ENCODE assay signal across 13 cellular contexts in the genomic region with DNA sequence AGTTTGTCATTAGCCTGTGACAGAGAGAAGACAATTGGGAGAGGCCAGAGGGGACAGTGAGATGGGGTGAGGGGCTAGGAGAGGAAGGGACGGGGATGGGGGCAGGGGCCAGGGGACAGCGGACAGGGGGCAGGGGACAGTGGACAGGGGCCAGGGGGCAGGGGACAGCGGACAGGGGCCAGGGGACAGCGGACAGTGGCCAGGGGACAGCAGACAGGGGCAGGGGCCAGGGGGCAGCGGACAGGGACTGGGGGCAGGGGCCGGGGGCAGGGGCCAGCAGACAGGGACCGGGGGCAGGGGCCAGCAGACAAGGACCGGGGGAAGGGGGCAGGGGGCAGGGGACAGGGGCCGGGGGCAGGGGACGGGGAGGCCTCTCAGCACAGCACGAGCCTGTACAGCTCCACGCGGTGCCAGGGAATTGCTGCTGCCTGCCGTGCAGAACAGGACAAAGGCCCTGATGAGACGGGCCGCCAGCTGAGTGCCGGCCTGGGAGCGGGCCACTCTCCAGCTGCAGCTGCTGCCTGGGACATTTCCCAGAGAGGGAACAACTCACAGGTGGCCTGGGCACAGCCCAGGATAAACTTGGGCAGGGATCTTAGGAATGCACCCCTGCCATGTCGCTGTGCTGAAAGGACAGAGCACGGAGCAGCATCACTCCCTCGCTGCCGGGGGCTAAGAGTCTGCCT. TPM values are rescaled to one million over a fixed set of nuclear protein-coding genes. Genes with fewer than 3 reads are reported as not detected.
DNase-seq lines count a peak whose midpoint lies in the region; ATAC-seq and TF ChIP-seq lines count a peak whose summit lies in the region.
"Had no signal": no experiment of that assay in that cellular context is flagged by ENCODE, and none has a peak within 500 bp of the region (broad histone marks: within the 10 kb centered on the region; RNA-seq: fewer than 3 reads in every experiment).

No MANE protein-coding gene starts in this region.

- no peak for ATAC-seq in GM18861 (IDR thresholded peaks at IDR 0.05; ENCODE audit: unreplicated experiment)
- ATAC-seq: GM12878, lower lobe of right lung had no signal

- no peak overlapping the region for H3K4me3 ChIP-seq in prostate gland
- H3K4me3 ChIP-seq: colonic mucosa, GM12878, lower lobe of right lung had no signal

- no peak overlapping the region for H2BK12ac ChIP-seq in H9 (ENCODE audit: insufficient read length, low read depth, low read length)

- H3K14ac ChIP-seq in H9 (ENCODE audit: insufficient read depth, low read length), result peak overlapping the region; percentile 31; the same call in 1 of the 2 replicates

- no peak overlapping the region for H3K18ac ChIP-seq in H9 (ENCODE audit: insufficient read length, low read depth, low read length)

- no peak overlapping the region for H3T11ph ChIP-seq in H9 (ENCODE audit: low read length)

- no peak overlapping the region for H3K23ac ChIP-seq in H9 (ENCODE audit: insufficient read length, low read depth, low read length)

- H3K79me2 ChIP-seq in H9 (ENCODE audit: insufficient read depth, low read length), result no peaks in the 10 kb centered on the region

- no peaks in the 10 kb centered on the region for H3K9me3 ChIP-seq in H9 (ENCODE audit: control insufficient read depth, low read depth, low read length)
- no peaks in the 10 kb centered on the region for H3K9me3 ChIP-seq in prostate gland
- H3K9me3 ChIP-seq: colonic mucosa, lower lobe of right lung had no signal

- H3K4me1 Mint-ChIP-seq in H9, result peaks cover 31 to 35% of the 10 kb centered on the region in 2 experiments

- no peak overlapping the region for H2AK5ac ChIP-seq in H9 (ENCODE audit: insufficient read length, low read length)

- H4K8ac ChIP-seq in H9 (replicated peaks; ENCODE audit: insufficient read length, low read depth, low read length), result no peak overlapping the region

- H2BK120ac ChIP-seq in H9 (ENCODE audit: low read depth, low read length, poor library complexity, severe bottlenecking), result no peak overlapping the region

- H3K4me3 Mint-ChIP-seq in H9, result no peak overlapping the region
- H3K4me3 Mint-ChIP-seq: activated CD4-positive, alpha-beta T cell treated with anti-CD3 and anti-CD28 coated beads, Interleukin-2, amount 10 ng/mL, durations not matched to agents 24 days and 14 days had no signal

- H3K79me1 ChIP-seq in H9 (ENCODE audit: insufficient read depth, low read depth, low read length, poor library complexity, severe bottlenecking), result no peaks in the 10 kb centered on the region

- no peak overlapping the region for H4K5ac ChIP-seq in H9 (ENCODE audit: insufficient read length, low read depth, low read length)

- DNase-seq in H9, result no peak
- DNase-seq in amygdala (lab: John Stamatoyannopoulos, UW), result peak in 52 of 56 donors; percentile 28 to 95 (median 70)
- DNase-seq in iPS-NIHi11 (ENCODE audit: low spot score), result peak; percentile 65
- DNase-seq in prostate gland (ENCODE audit: low spot score), result peak; percentile 30
- DNase-seq in stimulated activated CD4-positive, alpha-beta T cell treated with anti-CD3 and anti-CD28 coated beads, Interleukin-12 subunit alpha, Interleukin-12 subunit beta, amount 100 ng/mL, for 4 hours, result no peak
- DNase-seq in iPS-NIHi7 (ENCODE audit: extremely low spot score), result no peak
- DNase-seq: activated CD4-positive, alpha-beta T cell treated with anti-CD3 and anti-CD28 coated beads, Interleukin-2, amount 10 ng/mL, durations not matched to agents 24 days and 14 days; activated naive CD4-positive, alpha-beta T cell; colonic mucosa; lower lobe of right lung; MM.1S had no signal

- H3K27me3 ChIP-seq in H9 (ENCODE audit: insufficient read depth, low read length) (no peaks in the 10 kb centered on the region), prostate gland (replicated peaks; ENCODE audit: insufficient read depth) (no peaks in the 10 kb centered on the region)
- H3K27me3 ChIP-seq: colonic mucosa had no signal

- intact Hi-C loops in prostate gland (cut with DNase I), result loop anchor here (10.0 kb wide), 1 partner anchor 303 kb away; no protein-coding TSS in a partner anchor

- H3K4me2 ChIP-seq in H9 (ENCODE audit: insufficient read depth, insufficient read length, low read length), result no peak overlapping the region

- no peak overlapping the region for H3K9ac ChIP-seq in H9 (ENCODE audit: extremely low read depth, insufficient read length, low read length)

- TF ChIP-seq POLR2A in prostate gland (IDR thresholded peaks at IDR 0.05), result no peak

- no peaks in the 10 kb centered on the region for H3K36me3 ChIP-seq in prostate gland
- H3K36me3 ChIP-seq: colonic mucosa had no signal

- H2BK20ac ChIP-seq in H9 (ENCODE audit: low read depth, low read length, poor library complexity, severe bottlenecking), result no peak overlapping the region

- H4K20me1 ChIP-seq in H9 (ENCODE audit: control insufficient read depth, insufficient read depth, insufficient read length), result no peaks in the 10 kb centered on the region

- peaks cover 0 to 7% of the 10 kb centered on the region in 2 experiments; a peak in 4 of 5 replicates for H3K9me3 Mint-ChIP-seq in H9
- H3K9me3 Mint-ChIP-seq: activated CD4-positive, alpha-beta T cell treated with anti-CD3 and anti-CD28 coated beads, Interleukin-2, amount 10 ng/mL, durations not matched to agents 24 days and 14 days had no signal

- WGBS in H9 (ENCODE audit: extremely low coverage, insufficient read length, low lambda C conversion rate), result no CpG with 5 or more reads among the region's 22 CpGs
- WGBS in prostate gland, result 47% methylated on average over 12 of the region's 22 CpGs

- peaks cover 2% of the 10 kb centered on the region; the same call in 1 of the 2 replicates for H3K4me1 ChIP-seq in H9 (ENCODE audit: insufficient read depth, low read length)
- no peaks in the 10 kb centered on the region for H3K4me1 ChIP-seq in prostate gland (replicated peaks)
- H3K4me1 ChIP-seq: colonic mucosa had no signal

- no peak overlapping the region for H2BK15ac ChIP-seq in H9 (ENCODE audit: low read depth, low read length)

- H3K27ac ChIP-seq in H9 (ENCODE audit: insufficient read length, low read depth, low read length) (no peak overlapping the region), prostate gland (no peak overlapping the region)
- H3K27ac ChIP-seq: colonic mucosa, lower lobe of right lung had no signal

- no peaks in the 10 kb centered on the region; the same call in none of the 2 replicates for H3K27me3 Mint-ChIP-seq in H9 (ENCODE audit: low read depth)
- H3K27me3 Mint-ChIP-seq: activated CD4-positive, alpha-beta T cell treated with anti-CD3 and anti-CD28 coated beads, Interleukin-2, amount 10 ng/mL, durations not matched to agents 24 days and 14 days had no signal

- H3K4ac ChIP-seq in H9 (ENCODE audit: low read depth, low read length), result no peak overlapping the region

- H2BK5ac ChIP-seq in H9 (ENCODE audit: insufficient read length, low read length), result no peak overlapping the region

- H2AFZ ChIP-seq in H9 (ENCODE audit: low read length), result no peak overlapping the region

- 0 out of 7 replicates have a peak overlapping the region, but pooled peaks of 1 of the 3 experiments have one; percentile 12 for H3K27ac Mint-ChIP-seq in H9

- TF ChIP-seq CTCF in H9 (conservative IDR thresholded peaks at IDR 0.05), result no peak
- TF ChIP-seq CTCF in prostate gland (IDR thresholded peaks at IDR 0.05), result no peak

- H4K91ac ChIP-seq in H9 (ENCODE audit: insufficient read length, low read depth, low read length), result no peak overlapping the region

- H3K56ac ChIP-seq in H9 (ENCODE audit: insufficient read length, low read depth, low read length), result no peak overlapping the region

- H3K23me2 ChIP-seq in H9 (ENCODE audit: insufficient read length, low read depth, low read length, poor library complexity, severe bottlenecking), result no peaks in the 10 kb centered on the region

- peaks cover 31 to 38% (median 32%) of the 10 kb centered on the region in 3 experiments for H3K36me3 Mint-ChIP-seq in H9 (ENCODE audit: insufficient read depth in 1 of 3, low read depth in 3 of 3)

RNA-seq across cellular contexts. Expression of a gene that starts 38.7 kb away (rescaled TPM):
- 47.3 and 49.5 TPM in 2 replicates for total RNA-seq in H9 (2021)
- total RNA-seq in prostate gland, result 10 to 100 TPM in 1 of 2 donors, 1 to 10 TPM in 1; 9.1 to 24.4 TPM

RNA-seq across cellular contexts. Expression of a gene that starts 38.7 kb away (rescaled TPM):
- 43.7 and 44.3 TPM in 2 replicates for total RNA-seq in H9 (2021)
- 10 to 100 TPM; 33.9 to 38.6 TPM for total RNA-seq in prostate gland

Comparison
In these comparisons a context has a peak if more than half of its experiments do, and no peak if none do; other contexts are left out.
1. DNase-seq: peak in amygdala (52 of 56), iPS-NIHi11 (single experiment) and prostate gland (single experiment); none in H9 (single experiment), stimulated activated CD4-positive, alpha-beta T cell treated with anti-CD3 and anti-CD28 coated beads, Interleukin-12 subunit alpha, Interleukin-12 subunit beta, amount 100 ng/mL, for 4 hours (single experiment) and iPS-NIHi7 (single experiment).